Comparison of ENCODE assay signal across 9 cellular contexts in the genomic region with DNA sequence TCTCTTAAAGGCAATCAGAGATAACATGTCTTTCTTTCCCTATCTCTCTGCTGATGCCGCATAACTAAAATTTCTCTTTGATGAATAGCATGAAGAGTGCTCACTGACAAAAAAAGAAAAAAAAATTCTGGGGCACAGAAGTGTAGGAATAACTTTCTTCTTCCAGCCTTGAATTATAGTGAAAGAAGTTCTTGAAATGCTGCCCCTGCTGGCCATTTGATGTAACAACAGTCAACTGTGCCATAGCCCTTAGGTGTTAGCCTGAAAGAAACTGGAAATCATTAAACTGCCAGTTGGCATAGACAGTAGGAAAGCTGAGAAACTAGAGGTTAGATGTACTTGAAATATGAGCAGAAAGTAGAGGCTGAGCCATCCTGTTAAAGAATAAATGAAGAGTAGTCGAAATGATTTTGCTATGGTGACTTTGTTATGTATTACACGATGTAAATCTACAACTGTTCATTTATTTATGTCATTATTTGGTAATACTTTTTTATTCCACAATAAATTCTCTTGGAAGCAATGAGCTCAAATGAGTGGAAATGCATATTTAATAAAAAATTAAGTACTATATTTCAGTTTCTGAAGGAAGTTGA. TPM values are rescaled to one million over a fixed set of nuclear protein-coding genes. Genes with fewer than 3 reads are reported as not detected.
DNase-seq lines count a peak whose midpoint lies in the region; ATAC-seq and TF ChIP-seq lines count a peak whose summit lies in the region.
"Had no signal": no experiment of that assay in that cellular context is flagged by ENCODE, and none has a peak within 500 bp of the region (broad histone marks: within the 10 kb centered on the region; RNA-seq: fewer than 3 reads in every experiment).

No MANE protein-coding gene starts in this region.

- H3K27ac ChIP-seq in right cardiac atrium (ENCODE audit: low read length), result no peak overlapping the region
- H3K27ac ChIP-seq: epithelial cell of prostate had no signal

- no peak overlapping the region for H3K4me3 ChIP-seq in right cardiac atrium (ENCODE audit: low read length)

- DNase-seq in AG09319 (ENCODE audit: extremely low read depth, low read depth), result no peak
- DNase-seq in NCI-H146 (lab: John Stamatoyannopoulos, UW), result peak; percentile 40
- DNase-seq in activated naive CD4-positive, alpha-beta T cell treated with anti-CD3 and anti-CD28 coated beads for 36 hours, result peak; percentile 52
- peak in 2 of 3 donors; percentile 30 to 38 for DNase-seq in right cardiac atrium
- peak; percentile 39 for DNase-seq in stimulated activated CD4-positive, alpha-beta T cell treated with anti-CD3 and anti-CD28 coated beads, Interleukin-15, amount 100 ng/mL, for 24 hours
- DNase-seq in stimulated activated naive CD4-positive, alpha-beta T cell treated with Interleukin-2 at 50 U/mL for 16 hours (lab: John Stamatoyannopoulos, UW), result no peak

- no peaks in the 10 kb centered on the region for H3K4me1 ChIP-seq in right cardiac atrium (ENCODE audit: control insufficient read depth, insufficient read depth, low read length)

- intact Hi-C loops in activated naive CD4-positive, alpha-beta T cell treated with anti-CD3 and anti-CD28 coated beads for 36 hours (cut with micrococcal nuclease), result no loop called here
- intact Hi-C loops in right cardiac atrium (cut with DNase I), result no loop called here

- peaks cover 9% of the 10 kb centered on the region for H3K27me3 Mint-ChIP-seq in activated naive CD4-positive, alpha-beta T cell treated with anti-CD3 and anti-CD28 coated beads for 36 hours (ENCODE audit: low read depth)

- H3K27me3 ChIP-seq in right cardiac atrium (ENCODE audit: control insufficient read depth, insufficient read depth), result no peaks in the 10 kb centered on the region

- no peaks in the 10 kb centered on the region for H3K4me1 Mint-ChIP-seq in activated naive CD4-positive, alpha-beta T cell treated with anti-CD3 and anti-CD28 coated beads for 36 hours (ENCODE audit: low read depth)

- TF ChIP-seq CTCF in AG09319 (IDR thresholded peaks at IDR 0.05; ENCODE audit: low read depth, low read length), result peak; percentile 69
- peak; percentile 80 for TF ChIP-seq CTCF in GM12873 (IDR thresholded peaks at IDR 0.05; ENCODE audit: insufficient read depth, low read depth, low read length, missing control alignments)

- H3K4me3 Mint-ChIP-seq in activated naive CD4-positive, alpha-beta T cell treated with anti-CD3 and anti-CD28 coated beads for 36 hours, result no peak overlapping the region

- H3K36me3 Mint-ChIP-seq in activated naive CD4-positive, alpha-beta T cell treated with anti-CD3 and anti-CD28 coated beads for 36 hours (ENCODE audit: low read depth), result no peaks in the 10 kb centered on the region

- H3K27ac Mint-ChIP-seq in activated naive CD4-positive, alpha-beta T cell treated with anti-CD3 and anti-CD28 coated beads for 36 hours, result no peak overlapping the region

- 59% methylated on average over 3 of the region's 3 CpGs for WGBS in right cardiac atrium

- ATAC-seq in right cardiac atrium (peak; percentile 45 to 66), HG02870 (IDR thresholded peaks at IDR 0.05; ENCODE audit: unreplicated experiment) (no peak)

- no peaks in the 10 kb centered on the region for H3K9me3 ChIP-seq in right cardiac atrium (ENCODE audit: control insufficient read depth, low read length)

- CTCF ChIA-PET in activated naive CD4-positive, alpha-beta T cell treated with anti-CD3 and anti-CD28 coated beads for 36 hours (lab: Charles Lee), result interaction anchor here (0.6 to 2.6 kb wide), 10 partner anchors 8 to 269 kb away, joined by 3 to 9 read pairs (median 4); no protein-coding TSS in a partner anchor

- H3K9me3 Mint-ChIP-seq in activated naive CD4-positive, alpha-beta T cell treated with anti-CD3 and anti-CD28 coated beads for 36 hours, result peaks cover 3% of the 10 kb centered on the region

RNA-seq across cellular contexts. Expression of a gene that starts 48.3 kb away (rescaled TPM):
- total RNA-seq in activated naive CD4-positive, alpha-beta T cell treated with anti-CD3 and anti-CD28 coated beads for 36 hours, result 1 to 10 TPM; 4.8 to 5.2 TPM
- total RNA-seq in right cardiac atrium, result 10 to 100 TPM; 13.1 to 15.0 (median 13.8) TPM
- polyA plus RNA-seq in right cardiac atrium, result 9.3 TPM

Comparison
In these comparisons a context has a peak if more than half of its experiments do, and no peak if none do; other contexts are left out.
1. DNase-seq: peak in NCI-H146 (single experiment), activated naive CD4-positive, alpha-beta T cell treated with anti-CD3 and anti-CD28 coated beads for 36 hours (single experiment), right cardiac atrium (2 of 3) and stimulated activated CD4-positive, alpha-beta T cell treated with anti-CD3 and anti-CD28 coated beads, Interleukin-15, amount 100 ng/mL, for 24 hours (single experiment); none in AG09319 (single experiment) and stimulated activated naive CD4-positive, alpha-beta T cell treated with Interleukin-2 at 50 U/mL for 16 hours (single experiment).